23 cellular contexts compared by ENCODE assay signal in genomic region chr11:106177311-106177710, GRCh38.
"Had no signal": no experiment of that assay in that cellular context is flagged by ENCODE, and none has a peak within 500 bp of the region (broad histone marks: within the 10 kb centered on the region; RNA-seq: fewer than 3 reads in every experiment).

No MANE protein-coding gene starts in this region.

- H3K27me3 Mint-ChIP-seq: stimulated activated naive B cell treated with anti-CD40 and anti-IgM and Interleukin-4, amounts not matched to agents 10 μg/mL and 1 μg/mL and 100 μg/mL, for 72 hours; stimulated activated naive CD8-positive, alpha-beta T cell treated with anti-CD3 and anti-CD28 coated beads, Interleukin-15, amount 100 ng/mL, for 72 hours had no signal

- H3K4me3 Mint-ChIP-seq: immature natural killer cell; naive thymus-derived CD8-positive, alpha-beta T cell; stimulated activated naive B cell treated with anti-CD40 and anti-IgM and Interleukin-4, amounts not matched to agents 10 μg/mL and 1 μg/mL and 100 μg/mL, for 72 hours; stimulated activated naive CD8-positive, alpha-beta T cell treated with anti-CD3 and anti-CD28 coated beads, Interleukin-15, amount 100 ng/mL, for 72 hours had no signal

- H3K27ac Mint-ChIP-seq: immature natural killer cell; naive thymus-derived CD8-positive, alpha-beta T cell; stimulated activated naive B cell treated with anti-CD40 and anti-IgM and Interleukin-4, amounts not matched to agents 10 μg/mL and 1 μg/mL and 100 μg/mL, for 72 hours; stimulated activated naive CD8-positive, alpha-beta T cell treated with anti-CD3 and anti-CD28 coated beads, Interleukin-15, amount 100 ng/mL, for 72 hours had no signal

- H3K36me3 ChIP-seq: esophagus muscularis mucosa, gastrocnemius medialis, heart right ventricle, tibial nerve, upper lobe of right lung, vagina had no signal

- H3K4me1 ChIP-seq: esophagus muscularis mucosa, gastrocnemius medialis, heart right ventricle, parathyroid adenoma, psoas muscle, testis, tibial nerve, upper lobe of right lung had no signal

- ATAC-seq: gastrocnemius medialis; heart right ventricle; left ventricle myocardium superior; mucosa of descending colon; naive thymus-derived CD8-positive, alpha-beta T cell; psoas muscle; sciatic nerve; stimulated activated naive B cell treated with anti-CD40 and anti-IgM and Interleukin-4, amounts not matched to agents 10 μg/mL and 1 μg/mL and 100 μg/mL, for 72 hours; stimulated activated naive CD8-positive, alpha-beta T cell treated with anti-CD3 and anti-CD28 coated beads, Interleukin-15, amount 100 ng/mL, for 72 hours; upper lobe of right lung had no signal

- H3K27me3 ChIP-seq: esophagus muscularis mucosa, gastrocnemius medialis, heart right ventricle, testis, tibial nerve, upper lobe of right lung, vagina had no signal

- H3K4me3 ChIP-seq: esophagus muscularis mucosa, gastrocnemius medialis, heart right ventricle, lung, mucosa of descending colon, psoas muscle, tibial nerve, upper lobe of right lung, vagina had no signal

- DNase-seq: effector memory CD4-positive, alpha-beta T cell; gastrocnemius medialis; heart right ventricle; immature natural killer cell; left ventricle myocardium superior; mucosa of descending colon; naive thymus-derived CD8-positive, alpha-beta T cell; occipital lobe; psoas muscle; retina; stimulated activated CD4-positive, alpha-beta T cell treated with anti-CD3 and anti-CD28 coated beads, Interleukin-2, amount 100 ng/mL, for 24 hours; stimulated activated CD4-positive, alpha-beta T cell treated with anti-CD3 and anti-CD28 coated beads, Interleukin-4, amount 100 ng/mL, for 4 hours; stimulated activated naive B cell treated with anti-CD40 and anti-IgM and Interleukin-4, amounts not matched to agents 10 μg/mL and 1 μg/mL and 100 μg/mL, for 72 hours; stimulated activated naive CD8-positive, alpha-beta T cell treated with anti-CD3 and anti-CD28 coated beads, Interleukin-15, amount 100 ng/mL, for 72 hours; upper lobe of right lung had no signal

- H3K36me3 Mint-ChIP-seq: immature natural killer cell; naive thymus-derived CD8-positive, alpha-beta T cell; stimulated activated naive B cell treated with anti-CD40 and anti-IgM and Interleukin-4, amounts not matched to agents 10 μg/mL and 1 μg/mL and 100 μg/mL, for 72 hours had no signal

- H3K4me1 Mint-ChIP-seq: immature natural killer cell; naive thymus-derived CD8-positive, alpha-beta T cell; stimulated activated naive B cell treated with anti-CD40 and anti-IgM and Interleukin-4, amounts not matched to agents 10 μg/mL and 1 μg/mL and 100 μg/mL, for 72 hours; stimulated activated naive CD8-positive, alpha-beta T cell treated with anti-CD3 and anti-CD28 coated beads, Interleukin-15, amount 100 ng/mL, for 72 hours had no signal

- H3K9me3 ChIP-seq: esophagus muscularis mucosa, gastrocnemius medialis, mucosa of descending colon, psoas muscle, testis, upper lobe of right lung, vagina had no signal

- H3K27ac ChIP-seq: epithelial cell of prostate, esophagus muscularis mucosa, gastrocnemius medialis, heart right ventricle, parathyroid adenoma, psoas muscle, testis, tibial nerve, upper lobe of right lung, vagina had no signal

- H3K9me3 Mint-ChIP-seq: stimulated activated naive CD8-positive, alpha-beta T cell treated with anti-CD3 and anti-CD28 coated beads, Interleukin-15, amount 100 ng/mL, for 72 hours had no signal
